Comparison of ENCODE assay signal across 1 cellular context in genomic region chr9:132877447-132877817, GRCh38.
TF ChIP-seq lines count a peak whose summit lies in the region.

No MANE protein-coding gene starts in this region.

TF ChIP-seq in GM12878, 131 proteins besides CTCF, POLR2A, EP300 and RAD21:
- TF ChIP-seq MLLT1 (IDR thresholded peaks at IDR 0.05) (no peak), RELB (IDR thresholded peaks at IDR 0.05; ENCODE audit: low read depth) (no peak), KDM1A (IDR thresholded peaks at IDR 0.05; ENCODE audit: borderline replicate concordance) (no peak), JUNB (IDR thresholded peaks at IDR 0.05) (no peak), ZBED1 (IDR thresholded peaks at IDR 0.05; ENCODE audit: borderline replicate concordance) (no peak), CHD4 (IDR thresholded peaks at IDR 0.05) (no peak), CREB1 (IDR thresholded peaks at IDR 0.05; ENCODE audit: low read depth) (no peak), MTA3 (IDR thresholded peaks at IDR 0.05; ENCODE audit: borderline replicate concordance, low read length) (no peak), RFX5 (IDR thresholded peaks at IDR 0.05; ENCODE audit: low read depth, low read length) (no peak), NR2C2 (IDR thresholded peaks at IDR 0.05; ENCODE audit: borderline replicate concordance, control insufficient read depth, insufficient read length, low read depth) (no peak), PAX5 (IDR thresholded peaks at IDR 0.05; ENCODE audit: borderline replicate concordance, low read depth, low read length) (no peak), CHD2 (IDR thresholded peaks at IDR 0.05; ENCODE audit: borderline replicate concordance, low read depth, low read length) (no peak), POLR2AphosphoS5 (IDR thresholded peaks at IDR 0.05; ENCODE audit: low read length) (no peak), FOXK2 (IDR thresholded peaks at IDR 0.05) (no peak), ZNF274 (IDR thresholded peaks at IDR 0.05; ENCODE audit: insufficient read depth, insufficient read length) (no peak), MTA2 (IDR thresholded peaks at IDR 0.05; ENCODE audit: low read depth) (no peak), ATF7 (IDR thresholded peaks at IDR 0.05; ENCODE audit: low read depth) (no peak)
TF ChIP-seq in GM12878: peak in this region for 0.
